ENCODE assay signal across 19 cellular contexts in genomic region chr2:86616502-86616901, GRCh38.
"Had no signal": no experiment of that assay in that cellular context is flagged by ENCODE, and none has a peak within 500 bp of the region (broad histone marks: within the 10 kb centered on the region; RNA-seq: fewer than 3 reads in every experiment).

No MANE protein-coding gene starts in this region.

- H3K4me3 ChIP-seq: skin epidermis, thoracic aorta had no signal

- DNase-seq: activated B cell treated with CpG ODN at 0.5 μM for 24 hours; activated CD4-positive, alpha-beta T cell treated with anti-CD3 and anti-CD28 coated beads, Interleukin-2, amount 50 U/mL, for 1 hour; activated CD8-positive, alpha-beta T cell treated with anti-CD3 and anti-CD28 coated beads for 36 hours; activated T-cell treated with anti-CD3 and anti-CD28 coated beads, Interleukin-2, amount 50 U/mL, for 4 hours; anterior cingulate cortex; effector CD8-positive, alpha-beta T cell; glutamatergic neuron; left ventricle myocardium superior; stimulated activated CD4-positive, alpha-beta T cell treated with anti-CD3 and anti-CD28 coated beads, Interleukin-12 subunit alpha, Interleukin-12 subunit beta, amount 100 ng/mL, for 4 hours; stimulated activated CD4-positive, alpha-beta T cell treated with anti-CD3 and anti-CD28 coated beads, Interleukin-4, amount 100 ng/mL, for 24 hours; T-helper 17 cell; T1000; trophoblast cell had no signal

- H3K27ac ChIP-seq: neutrophil, skin epidermis, thoracic aorta had no signal

- H3K9me3 ChIP-seq: neutrophil, thoracic aorta had no signal

- ATAC-seq: activated CD8-positive, alpha-beta T cell treated with anti-CD3 and anti-CD28 coated beads for 36 hours; activated T-cell treated with anti-CD3 and anti-CD28 coated beads, Interleukin-2, amount 50 U/mL, for 4 hours; activated T-helper 17 cell treated with anti-CD3 and anti-CD28 coated beads, Interleukin-2, amount 50 U/mL, for 72 hours; left ventricle myocardium superior; sciatic nerve; stimulated activated effector memory CD8-positive, alpha-beta T cell treated with anti-CD3 and anti-CD28 coated beads, Interleukin-12 subunit alpha, Interleukin-12 subunit beta, amount 100 ng/mL, for 72 hours; T-helper 17 cell had no signal

- H3K27me3 ChIP-seq: neutrophil had no signal
